ENCODE assay signal across 34 cellular contexts in the genomic region with DNA sequence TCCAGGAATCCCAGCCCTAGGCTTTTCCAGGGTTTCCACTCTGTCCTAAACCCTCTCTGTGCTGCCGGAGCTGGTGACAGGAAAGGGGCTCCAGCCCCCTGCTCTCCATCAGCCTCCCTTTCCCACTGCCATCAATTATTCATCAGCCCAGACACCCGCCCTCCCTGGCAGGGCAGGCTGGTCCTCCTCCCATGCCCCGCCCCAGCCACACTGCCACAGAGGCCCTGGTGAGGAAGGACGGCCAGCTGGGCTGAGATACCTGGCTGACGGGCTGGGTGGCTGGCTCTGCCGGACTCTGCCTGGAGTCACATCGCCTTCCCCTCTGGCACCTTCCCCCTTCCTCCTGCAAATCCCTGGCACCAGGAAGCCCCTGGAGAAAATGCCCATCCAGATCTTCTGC. TPM values are rescaled to one million over a fixed set of nuclear protein-coding genes. Genes with fewer than 3 reads are reported as not detected.
"Had no signal": no experiment of that assay in that cellular context is flagged by ENCODE, and none has a peak within 500 bp of the region (broad histone marks: within the 10 kb centered on the region; RNA-seq: fewer than 3 reads in every experiment).

No MANE protein-coding gene starts in this region.

- H2AFZ ChIP-seq: PC-9 had no signal

- H3K9me3 ChIP-seq: MG63 had no signal

- H3K27me3 ChIP-seq: brain microvascular endothelial cell, MG63 had no signal

- H3K4me2 ChIP-seq: PC-9 had no signal

- H3K36me3 Mint-ChIP-seq: activated CD4-positive, alpha-beta memory T cell treated with anti-CD3 and anti-CD28 coated beads for 36 hours; activated CD8-positive, alpha-beta memory T cell treated with anti-CD3 and anti-CD28 coated beads, Interleukin-2, amount 10 ng/mL, durations not matched to agents 7 days and 5 days; activated naive CD4-positive, alpha-beta T cell treated with anti-CD3 and anti-CD28 coated beads, Interleukin-2, amount 10 ng/mL, durations not matched to agents 7 days and 5 days had no signal

- H3K36me3 ChIP-seq: brain microvascular endothelial cell, MG63 had no signal

- H3K4me3 Mint-ChIP-seq: activated B cell treated with CpG ODN at 0.5 μM for 24 hours; activated CD4-positive, alpha-beta memory T cell treated with anti-CD3 and anti-CD28 coated beads for 36 hours; activated CD8-positive, alpha-beta memory T cell treated with anti-CD3 and anti-CD28 coated beads, Interleukin-2, amount 10 ng/mL, durations not matched to agents 7 days and 5 days; activated naive CD4-positive, alpha-beta T cell treated with anti-CD3 and anti-CD28 coated beads, Interleukin-2, amount 10 ng/mL, durations not matched to agents 7 days and 5 days; activated naive CD8-positive, alpha-beta T cell; activated naive CD8-positive, alpha-beta T cell treated with anti-CD3 and anti-CD28 coated beads, Interleukin-2, amount 50 U/mL, for 24 hours had no signal

- ATAC-seq: activated CD8-positive, alpha-beta memory T cell treated with anti-CD3 and anti-CD28 coated beads, Interleukin-2, amount 10 ng/mL, durations not matched to agents 7 days and 5 days; activated naive CD8-positive, alpha-beta T cell treated with anti-CD3 and anti-CD28 coated beads, Interleukin-2, amount 50 U/mL, for 24 hours; Right ventricle myocardium inferior; SK-N-SH treated with all-trans-retinoic acid at 6 μM for 48 hours had no signal

- H3K27me3 Mint-ChIP-seq: activated CD4-positive, alpha-beta memory T cell treated with anti-CD3 and anti-CD28 coated beads for 36 hours; activated CD8-positive, alpha-beta memory T cell treated with anti-CD3 and anti-CD28 coated beads, Interleukin-2, amount 10 ng/mL, durations not matched to agents 7 days and 5 days; activated naive CD8-positive, alpha-beta T cell; activated naive CD8-positive, alpha-beta T cell treated with anti-CD3 and anti-CD28 coated beads, Interleukin-2, amount 50 U/mL, for 24 hours had no signal

- DNase-seq: activated B cell treated with CpG ODN at 0.5 μM for 24 hours; activated CD4-positive, alpha-beta memory T cell treated with anti-CD3 and anti-CD28 coated beads for 36 hours; activated CD4-positive, alpha-beta T cell treated with anti-CD3 and anti-CD28 coated beads for 4 hours; activated CD4-positive, alpha-beta T cell treated with anti-CD3 and anti-CD28 coated beads, Interleukin-2, amount 50 U/mL, for 1 hour; activated CD4-positive, CD25-positive, alpha-beta regulatory T cell treated with anti-CD3 and anti-CD28 coated beads, Interleukin-2, amount 50 U/mL, for 72 hours; activated CD8-positive, alpha-beta memory T cell treated with anti-CD3 and anti-CD28 coated beads for 24 hours; activated CD8-positive, alpha-beta memory T cell treated with anti-CD3 and anti-CD28 coated beads, Interleukin-2, amount 10 ng/mL, durations not matched to agents 7 days and 5 days; activated CD8-positive, alpha-beta memory T cell treated with anti-CD3 and anti-CD28 coated beads, Interleukin-2, amount 50 U/mL, for 48 hours; activated effector memory CD4-positive, alpha-beta T cell treated with Interleukin-2 at 50 U/mL for 16 hours; activated naive CD4-positive, alpha-beta T cell treated with anti-CD3 and anti-CD28 coated beads, Interleukin-2, amount 10 ng/mL, durations not matched to agents 7 days and 5 days; activated naive CD8-positive, alpha-beta T cell treated with anti-CD3 and anti-CD28 coated beads, Interleukin-2, amount 50 U/mL, for 24 hours; activated T-cell treated with anti-CD3 and anti-CD28 coated beads, Interleukin-2, amount 50 U/mL, for 48 hours; brain microvascular endothelial cell; central memory CD4-positive, alpha-beta T cell; Kasumi-1; MG63; NCI-H1048; NCI-H1105 treated with DMSO at 0.1 percent for 48 hours; NCI-H1436; NCI-H1694; NCI-H1930; NCI-H2081 treated with DMSO at 0.1 percent for 48 hours; NCI-H345; NCI-H524 treated with DMSO at 0.1 percent for 48 hours; SIG-M5; T-helper 1 cell; T-helper 2 cell; T-helper 9 cell had no signal

- H3K27ac ChIP-seq: brain microvascular endothelial cell, PC-9, RWPE1, VCaP had no signal

- H3K9me3 Mint-ChIP-seq: activated B cell treated with CpG ODN at 0.5 μM for 24 hours; activated CD4-positive, alpha-beta memory T cell treated with anti-CD3 and anti-CD28 coated beads for 36 hours; activated naive CD4-positive, alpha-beta T cell treated with anti-CD3 and anti-CD28 coated beads, Interleukin-2, amount 10 ng/mL, durations not matched to agents 7 days and 5 days; activated naive CD8-positive, alpha-beta T cell treated with anti-CD3 and anti-CD28 coated beads, Interleukin-2, amount 50 U/mL, for 24 hours had no signal

- H3K27ac Mint-ChIP-seq: activated B cell treated with CpG ODN at 0.5 μM for 24 hours; activated CD4-positive, alpha-beta memory T cell treated with anti-CD3 and anti-CD28 coated beads for 36 hours; activated CD8-positive, alpha-beta memory T cell treated with anti-CD3 and anti-CD28 coated beads, Interleukin-2, amount 10 ng/mL, durations not matched to agents 7 days and 5 days; activated naive CD4-positive, alpha-beta T cell treated with anti-CD3 and anti-CD28 coated beads, Interleukin-2, amount 10 ng/mL, durations not matched to agents 7 days and 5 days; activated naive CD8-positive, alpha-beta T cell; activated naive CD8-positive, alpha-beta T cell treated with anti-CD3 and anti-CD28 coated beads, Interleukin-2, amount 50 U/mL, for 24 hours had no signal

- H3K4me3 ChIP-seq: MG63, PC-9 had no signal

RNA-seq across cellular contexts. Expression of a gene that starts 15.8 kb away (rescaled TPM):
- total RNA-seq: activated B cell treated with CpG ODN at 0.5 μM for 24 hours had no signal
